ENCODE assay signal across 16 cellular contexts in the genomic region with DNA sequence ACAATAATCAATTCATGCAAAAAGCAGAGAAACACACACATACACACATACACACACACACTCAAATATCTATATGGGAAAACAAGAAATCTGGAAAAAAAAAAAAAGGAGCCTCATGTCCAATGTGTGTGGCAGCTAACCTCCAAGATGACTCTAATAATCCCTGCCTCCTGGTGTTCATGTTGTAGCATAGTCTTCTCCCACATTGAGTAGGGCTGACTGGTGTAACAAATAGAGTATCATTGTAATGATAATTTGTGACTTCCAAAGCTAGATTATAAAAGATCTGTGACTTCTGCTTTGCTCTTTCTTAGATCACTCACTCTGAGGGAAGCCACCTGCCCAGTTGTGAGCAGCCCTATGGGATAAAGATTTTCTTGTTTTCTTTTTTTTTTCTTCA.
DNase-seq lines count a peak whose midpoint lies in the region; ATAC-seq and TF ChIP-seq lines count a peak whose summit lies in the region.
"Had no signal": no experiment of that assay in that cellular context is flagged by ENCODE, and none has a peak within 500 bp of the region (broad histone marks: within the 10 kb centered on the region; RNA-seq: fewer than 3 reads in every experiment).

No MANE protein-coding gene starts in this region.

- POLR2A ChIA-PET in A673 (lab: Charles Lee; ENCODE audit: low non-redundant PET): no interaction called here

- no peaks in the 10 kb centered on the region for H3K27me3 ChIP-seq in foreskin keratinocyte
- H3K27me3 ChIP-seq in A673 (replicated peaks; ENCODE audit: insufficient read depth, low read depth, low read length, poor library complexity): no peaks in the 10 kb centered on the region
- H3K27me3 ChIP-seq: BLaER1 had no signal

- H3K36me3 ChIP-seq in A673 (ENCODE audit: insufficient read depth, low read length, poor library complexity, severe bottlenecking): no peaks in the 10 kb centered on the region
- H3K36me3 ChIP-seq: BLaER1, HAP-1 had no signal

- TF ChIP-seq CTCF in chondrocyte (IDR thresholded peaks at IDR 0.05): peak; percentile 10
- TF ChIP-seq CTCF in foreskin keratinocyte (conservative IDR thresholded peaks at IDR 0.05): peak; percentile 7
- TF ChIP-seq CTCF in A673 (conservative IDR thresholded peaks at IDR 0.05; ENCODE audit: low read depth, low read length): no peak

- in situ Hi-C loops in SK-MEL-5 (cut with HindIII; ENCODE audit: low pct_unique_long_range_greater_than_20kb, low sequenced_read_pairs): no loop called here

- H3K27ac Mint-ChIP-seq in chondrocyte (ENCODE audit: unreplicated experiment): no peak overlapping the region
- H3K27ac Mint-ChIP-seq: CD14-positive monocyte; CD4-positive, alpha-beta memory T cell had no signal

- BruUV-seq in A673 (replicated peaks; lab: Mats Ljungman, UMichigan): no TSS peak

- H3K27ac ChIP-seq in foreskin keratinocyte (no peak overlapping the region), A673 (ENCODE audit: low read depth, low read length, poor library complexity, severe bottlenecking) (no peak overlapping the region)
- H3K27ac ChIP-seq: 22Rv1, A549, BLaER1 had no signal

- H3K4me1 ChIP-seq in foreskin keratinocyte: peaks cover 3% of the 10 kb centered on the region
- peaks cover 4% of the 10 kb centered on the region for H3K4me1 ChIP-seq in A673 (ENCODE audit: insufficient read depth, low read length, poor library complexity, severe bottlenecking)
- H3K4me1 ChIP-seq: A549, BLaER1, HAP-1 had no signal

- DNase-seq in DMS 273 (lab: John Stamatoyannopoulos, UW; ENCODE audit: unreplicated experiment) (peak; percentile 8), DMS 273 treated with DMSO at 0.1 percent for 48 hours (lab: John Stamatoyannopoulos, UW) (no peak), SK-MEL-5 (ENCODE audit: low read depth, low spot score) (peak; percentile 27), chondrocyte (ENCODE audit: low spot score) (no peak), foreskin keratinocyte (no peak), A673 (ENCODE audit: low spot score) (no peak)
- DNase-seq: CD4-positive, alpha-beta memory T cell; GDM1; GOT3 had no signal

- intact Hi-C loops in A673 (cut with micrococcal nuclease; ENCODE audit: unreplicated experiment): no loop called here

- CTCF ChIA-PET in A673 (lab: Charles Lee): no interaction called here

- no peaks in the 10 kb centered on the region for H3K9me3 Mint-ChIP-seq in chondrocyte (ENCODE audit: low read depth)
- H3K9me3 Mint-ChIP-seq: CD4-positive, alpha-beta memory T cell had no signal

- H3K4me3 ChIP-seq in A673 (ENCODE audit: low read depth, low read length, poor library complexity, severe bottlenecking): no peak overlapping the region
- H3K4me3 ChIP-seq: A549, BLaER1, HAP-1 had no signal

- H3K27me3 Mint-ChIP-seq in chondrocyte (ENCODE audit: low read depth): no peaks in the 10 kb centered on the region

- H3K4me3 Mint-ChIP-seq in chondrocyte (ENCODE audit: unreplicated experiment): no peak overlapping the region
- H3K4me3 Mint-ChIP-seq: CD14-positive monocyte; CD4-positive, alpha-beta memory T cell had no signal

- ATAC-seq in foreskin keratinocyte: no peak
- no peak for ATAC-seq in GM21526 (IDR thresholded peaks at IDR 0.05; ENCODE audit: low FRiP score, unreplicated experiment)
- ATAC-seq in GM21723 (IDR thresholded peaks at IDR 0.05; ENCODE audit: unreplicated experiment): no peak
- ATAC-seq: A549 had no signal

- H3K36me3 Mint-ChIP-seq in chondrocyte (ENCODE audit: low read depth): peaks cover 1% of the 10 kb centered on the region
- H3K36me3 Mint-ChIP-seq: CD14-positive monocyte; CD4-positive, alpha-beta memory T cell had no signal

- no peaks in the 10 kb centered on the region for H3K4me1 Mint-ChIP-seq in chondrocyte (ENCODE audit: low read depth)
- H3K4me1 Mint-ChIP-seq: CD14-positive monocyte; CD4-positive, alpha-beta memory T cell had no signal

- no peaks in the 10 kb centered on the region for H3K9me3 ChIP-seq in A673 (ENCODE audit: low read depth, low read length, poor library complexity, severe bottlenecking)
- H3K9me3 ChIP-seq: A549, BLaER1, HAP-1 had no signal

Comparison
In these comparisons a context has a peak if more than half of its experiments do, and no peak if none do; other contexts are left out.
1. DNase-seq: peak in DMS 273 (single experiment) and SK-MEL-5 (single experiment); none in DMS 273 treated with DMSO at 0.1 percent for 48 hours (single experiment), chondrocyte (single experiment), foreskin keratinocyte (0 of 2) and A673 (single experiment).